Comparison of ENCODE assay signal across 8 cellular contexts in genomic region chr12:120445911-120446909, GRCh38. TPM values are rescaled to one million over a fixed set of nuclear protein-coding genes. Genes with fewer than 3 reads are reported as not detected.
A peak's percentile ranks its signal among the peaks of the same experiment; 100 is the strongest.
DNase-seq lines count a peak whose midpoint lies in the region; ATAC-seq lines count a peak whose summit lies in the region.

TSS of gene GATC (plus strand) at chr12:120446444. CDS start at chr12:120446481, 37 bp downstream.
TSS of gene TRIAP1 (minus strand) at chr12:120446384. CDS start at chr12:120446372, 12 bp downstream.

- WGBS in esophagus, 2 donors: 0% methylated on average over 80 of the region's 80 CpGs

- H3K27me3 ChIP-seq in esophagus (ENCODE audit: control insufficient read depth in 1 of 2, insufficient read depth in 2 of 2, low read length in 2 of 2): no peaks in the 10 kb centered on the region
- no peaks in the 10 kb centered on the region for H3K27me3 ChIP-seq in muscle layer of colon (ENCODE audit: control insufficient read depth in 1 of 2, insufficient read depth in 2 of 2, low read length in 2 of 2)

- H3K4me3 ChIP-seq in esophagus (ENCODE audit: low read depth in 1 of 2, low read length in 2 of 2): peak within 1 kb of the TSS; percentile 68 to 99
- peak within 1 kb of the TSS; percentile 82 to 99 for H3K4me3 ChIP-seq in muscle layer of colon (ENCODE audit: low read depth in 1 of 2, low read length in 2 of 2)

- peak; percentile 75 for ATAC-seq in GM21526 (IDR thresholded peaks at IDR 0.05; ENCODE audit: low FRiP score, unreplicated experiment)

- peak; percentile 59 for DNase-seq in DMS114 treated with DMSO at 0.1 percent for 48 hours (lab: John Stamatoyannopoulos, UW; ENCODE audit: unreplicated experiment)
- peak; percentile 34 for DNase-seq in HuH-7.5 (ENCODE audit: low spot score)
- DNase-seq in OCI-M1 (lab: John Stamatoyannopoulos, UW): peak; percentile 90
- DNase-seq in activated T-cell treated with anti-CD3 and anti-CD28 coated beads, Interleukin-2, amount 50 U/mL, for 1 hour: peak; percentile 92
- peak; percentile 80 for DNase-seq in stimulated activated CD8-positive, alpha-beta memory T cell treated with anti-CD3 and anti-CD28 coated beads, Interleukin-7, amount 100 ng/mL, for 24 hours (ENCODE audit: low read depth)

- H3K9me3 ChIP-seq in esophagus (ENCODE audit: control insufficient read depth in 2 of 2, insufficient read depth in 1 of 2, low read depth in 1 of 2, low read length in 1 of 2): no peaks in the 10 kb centered on the region
- no peaks in the 10 kb centered on the region for H3K9me3 ChIP-seq in muscle layer of colon (ENCODE audit: low read length)

- H3K27ac ChIP-seq in esophagus (ENCODE audit: low read depth in 2 of 2, low read length in 1 of 2) (peak within 1 kb of the TSS; percentile 91 to 93), muscle layer of colon (ENCODE audit: low read depth, low read length) (peak within 1 kb of the TSS; percentile 91)

- H3K36me3 ChIP-seq in esophagus (ENCODE audit: control insufficient read depth in 2 of 2, insufficient read depth in 2 of 2, low read length in 1 of 2): peaks cover 4% of the 10 kb centered on the region in 2 donors
- H3K36me3 ChIP-seq in muscle layer of colon (ENCODE audit: insufficient read depth, low read length): peaks cover 35% of the 10 kb centered on the region

- H3K9ac ChIP-seq in muscle layer of colon (ENCODE audit: low read length): peak within 1 kb of the TSS; percentile 96

- peaks cover 0 to 4% of the 10 kb centered on the region in 2 donors for H3K4me1 ChIP-seq in esophagus (ENCODE audit: control insufficient read depth in 2 of 2, insufficient read depth in 2 of 2, low read length in 1 of 2)
- peaks cover 19% of the 10 kb centered on the region for H3K4me1 ChIP-seq in muscle layer of colon (ENCODE audit: insufficient read depth, low read length)

RNA-seq across cellular contexts. Expression of gene GATC, which starts in this region (rescaled TPM):
- 1 to 10 TPM; 6.3 to 6.8 TPM for polyA plus RNA-seq in esophagus

RNA-seq across cellular contexts. Expression of gene TRIAP1, which starts in this region (rescaled TPM):
- polyA plus RNA-seq in esophagus: 10 to 100 TPM; 19.2 to 28.0 TPM

Comparison
In these comparisons a context has a peak if more than half of its experiments do, and no peak if none do; other contexts are left out.
1. Peak in every context shown above with its lines: DNase-seq, ATAC-seq, H3K4me3 ChIP-seq and H3K27ac ChIP-seq.
2. DNase-seq: peak in every context shown above with its lines; median percentile 92 in activated T-cell treated with anti-CD3 and anti-CD28 coated beads, Interleukin-2, amount 50 U/mL, for 1 hour; 90 in OCI-M1; 80 in stimulated activated CD8-positive, alpha-beta memory T cell treated with anti-CD3 and anti-CD28 coated beads, Interleukin-7, amount 100 ng/mL, for 24 hours; 59 in DMS114 treated with DMSO at 0.1 percent for 48 hours; 34 in HuH-7.5.